In genomic region chrX:78139160-78140123, GRCh38 we compare ENCODE assay signal across 8 cellular contexts. TPM values are rescaled to one million over a fixed set of nuclear protein-coding genes. Genes with fewer than 3 reads are reported as not detected.
DNase-seq lines count a peak whose midpoint lies in the region; ATAC-seq and TF ChIP-seq lines count a peak whose summit lies in the region.

TAF9B (minus strand) TSS chrX:78139650; CDS start chrX:78139611, 39 bp downstream.

- H3K27ac ChIP-seq in DOHH2 (ENCODE audit: low read depth, low read length), result no peak within 1 kb of the TSS
- H3K27ac ChIP-seq in GM23248, result peak within 1 kb of the TSS; percentile 67
- H3K27ac ChIP-seq in RWPE2 (ENCODE audit: poor library complexity, severe bottlenecking), result no peak within 1 kb of the TSS

- in situ Hi-C loops in GM23248 (cut with MboI), result no loop called here

- H3K9me3 Mint-ChIP-seq in nephron progenitor cell, result peaks cover 39% of the 10 kb centered on the region
- H3K9me3 Mint-ChIP-seq in stimulated activated naive CD8-positive, alpha-beta T cell treated with anti-CD3 and anti-CD28 coated beads, Interleukin-15, amount 100 ng/mL, for 72 hours, result peaks cover 7% of the 10 kb centered on the region in 2 donors

- H3K36me3 ChIP-seq in DOHH2 (ENCODE audit: control insufficient read depth, low read length) (peaks cover 2% of the 10 kb centered on the region; the same call in 1 of the 2 replicates), GM23248 (ENCODE audit: low read depth) (no peaks in the 10 kb centered on the region), RWPE2 (ENCODE audit: low read depth) (0 out of 2 replicates have a peak, but pooled peaks cover 1% of the 10 kb centered on the region)

- H3F3A ChIP-seq in DOHH2 (ENCODE audit: control insufficient read depth, insufficient read depth) (no peaks in the 10 kb centered on the region), GM23248 (ENCODE audit: insufficient read depth) (peaks cover 19% of the 10 kb centered on the region)

- no peaks in the 10 kb centered on the region for H3K4me1 Mint-ChIP-seq in nephron progenitor cell
- H3K4me1 Mint-ChIP-seq in stimulated activated naive CD8-positive, alpha-beta T cell treated with anti-CD3 and anti-CD28 coated beads, Interleukin-15, amount 100 ng/mL, for 72 hours, result peaks cover 15% of the 10 kb centered on the region

- no peaks in the 10 kb centered on the region for H3K9me3 ChIP-seq in DOHH2 (ENCODE audit: control insufficient read depth, insufficient read depth, low read length)
- H3K9me3 ChIP-seq in GM23248 (ENCODE audit: low read depth), result no peaks in the 10 kb centered on the region
- no peaks in the 10 kb centered on the region for H3K9me3 ChIP-seq in RWPE2 (ENCODE audit: severe bottlenecking)

- peak; percentile 90 for ATAC-seq in RWPE2 (ENCODE audit: low read depth)
- ATAC-seq in stimulated activated naive CD8-positive, alpha-beta T cell treated with anti-CD3 and anti-CD28 coated beads, Interleukin-15, amount 100 ng/mL, for 72 hours, result peak; percentile 97

- H3K4me1 ChIP-seq in DOHH2 (ENCODE audit: control insufficient read depth, low read length), result peaks cover 4% of the 10 kb centered on the region; the same call in 1 of the 2 replicates
- no peaks in the 10 kb centered on the region for H3K4me1 ChIP-seq in GM23248 (ENCODE audit: insufficient read depth)
- no peaks in the 10 kb centered on the region for H3K4me1 ChIP-seq in RWPE2 (ENCODE audit: insufficient read depth, poor library complexity, severe bottlenecking)

- H3K4me3 Mint-ChIP-seq in nephron progenitor cell, result peak within 1 kb of the TSS; percentile 86
- H3K4me3 Mint-ChIP-seq in stimulated activated naive CD8-positive, alpha-beta T cell treated with anti-CD3 and anti-CD28 coated beads, Interleukin-15, amount 100 ng/mL, for 72 hours, result peak within 1 kb of the TSS; percentile 88 to 90

- peaks cover 6% of the 10 kb centered on the region for H3K79me2 ChIP-seq in DOHH2 (ENCODE audit: control insufficient read depth, low read length)
- H3K79me2 ChIP-seq in GM23248 (ENCODE audit: insufficient read depth), result no peaks in the 10 kb centered on the region

- TF ChIP-seq CTCF in DOHH2 (IDR thresholded peaks at IDR 0.05; ENCODE audit: low read depth, low read length, poor library complexity, severe bottlenecking) (no peak), RWPE2 (IDR thresholded peaks at IDR 0.05; ENCODE audit: poor library complexity, severe bottlenecking) (no peak), fibroblast of pulmonary artery (IDR thresholded peaks at IDR 0.05; ENCODE audit: low read length, missing control alignments) (no peak), nephron progenitor cell (IDR thresholded peaks at IDR 0.05) (no peak)

- H3K4me2 ChIP-seq in DOHH2 (ENCODE audit: low read length) (peak within 1 kb of the TSS; percentile 69), GM23248 (ENCODE audit: unreplicated experiment) (peak within 1 kb of the TSS; percentile 80)

- H3K27me3 ChIP-seq in DOHH2 (ENCODE audit: control insufficient read depth, low read length) (no peaks in the 10 kb centered on the region), GM23248 (replicated peaks; ENCODE audit: insufficient read depth) (no peaks in the 10 kb centered on the region), RWPE2 (ENCODE audit: insufficient read depth, poor library complexity, severe bottlenecking) (no peaks in the 10 kb centered on the region)

- peak within 1 kb of the TSS; percentile 89 for H3K27ac Mint-ChIP-seq in nephron progenitor cell
- peak within 1 kb of the TSS; percentile 96 to 97 for H3K27ac Mint-ChIP-seq in stimulated activated naive CD8-positive, alpha-beta T cell treated with anti-CD3 and anti-CD28 coated beads, Interleukin-15, amount 100 ng/mL, for 72 hours

- H4K20me1 ChIP-seq in DOHH2 (ENCODE audit: control insufficient read depth, insufficient read depth, low read depth, low read length) (no peaks in the 10 kb centered on the region), GM23248 (ENCODE audit: insufficient read depth) (no peaks in the 10 kb centered on the region)

- H2AFZ ChIP-seq in GM23248, result peak within 1 kb of the TSS; percentile 86

- DNase-seq in GM23248 (peak; percentile 90), Kasumi-1 (lab: John Stamatoyannopoulos, UW) (peak; percentile 70 to 80), RWPE2 (ENCODE audit: low spot score) (peak; percentile 80), fibroblast of pulmonary artery (ENCODE audit: low read depth) (peak; percentile 76), nephron progenitor cell (peak; percentile 80)
- DNase-seq in activated T-helper 9 cell treated with anti-CD3 and anti-CD28 coated beads, Interleukin-2, amount 50 U/mL, for 16 hours (ENCODE audit: low read depth), result peak; percentile 73
- DNase-seq in stimulated activated naive CD8-positive, alpha-beta T cell treated with anti-CD3 and anti-CD28 coated beads, Interleukin-15, amount 100 ng/mL, for 72 hours, result peak; percentile 77 to 88

- 2 to 3% methylated on average over 16 to 30 of the region's 59 CpGs for WGBS in GM23248 (ENCODE audit: low coverage in 1 of 2, low lambda C conversion rate in 2 of 2, missing lambda C conversion rate in 2 of 2), 2 experiments

- H3K36me3 Mint-ChIP-seq in nephron progenitor cell (ENCODE audit: low read depth), result peaks cover 6% of the 10 kb centered on the region

- H3K27me3 Mint-ChIP-seq in nephron progenitor cell (ENCODE audit: low read depth, poor library complexity), result no peaks in the 10 kb centered on the region
- no peaks in the 10 kb centered on the region for H3K27me3 Mint-ChIP-seq in stimulated activated naive CD8-positive, alpha-beta T cell treated with anti-CD3 and anti-CD28 coated beads, Interleukin-15, amount 100 ng/mL, for 72 hours

- H3K9ac ChIP-seq in GM23248, result peak within 1 kb of the TSS; percentile 86

- peak within 1 kb of the TSS; percentile 87 for H3K4me3 ChIP-seq in DOHH2 (ENCODE audit: low read length)
- peak within 1 kb of the TSS; percentile 78 for H3K4me3 ChIP-seq in GM23248
- H3K4me3 ChIP-seq in RWPE2 (ENCODE audit: severe bottlenecking), result peak within 1 kb of the TSS; percentile 84
- H3K4me3 ChIP-seq in fibroblast of pulmonary artery (replicated peaks; ENCODE audit: low read depth, low read length), result peak within 1 kb of the TSS; percentile 75

- H3K9me2 ChIP-seq in DOHH2 (replicated peaks; ENCODE audit: control insufficient read depth, low read length), result no peaks in the 10 kb centered on the region
- no peaks in the 10 kb centered on the region for H3K9me2 ChIP-seq in GM23248 (ENCODE audit: insufficient read depth)

RNA-seq across cellular contexts. Expression of gene TAF9B, which starts in this region (rescaled TPM):
- 9.2 and 12.4 TPM in 2 replicates for total RNA-seq in GM23248 (2014; rRNA removed; shearing (Covaris generic))
- polyA plus RNA-seq in GM23248 (2016; fragmentation: Nextera tagmentation; extraction: Ambion mirVana), result 11.3 and 12.2 TPM in 2 replicates
